Comparison of ENCODE assay signal across 14 cellular contexts in genomic region chr14:94125659-94126418, GRCh38. TPM values are rescaled to one million over a fixed set of nuclear protein-coding genes. Genes with fewer than 3 reads are reported as not detected.
DNase-seq lines count a peak whose midpoint lies in the region; ATAC-seq and TF ChIP-seq lines count a peak whose summit lies in the region.
"Had no signal": no experiment of that assay in that cellular context is flagged by ENCODE, and none has a peak within 500 bp of the region (broad histone marks: within the 10 kb centered on the region; RNA-seq: fewer than 3 reads in every experiment).

No MANE protein-coding gene starts in this region.

- H3K4me1 Mint-ChIP-seq in activated T-cell treated with anti-CD3 and anti-CD28 coated beads, Interleukin-2, amount 50 U/mL, for 24 hours (ENCODE audit: low read depth), result peaks cover 16% of the 10 kb centered on the region
- peaks cover 16% of the 10 kb centered on the region for H3K4me1 Mint-ChIP-seq in activated T-cell treated with anti-CD3 and anti-CD28 coated beads, Interleukin-2, amount 50 U/mL, for 4 hours (ENCODE audit: low read depth)

- ATAC-seq in activated T-cell treated with anti-CD3 and anti-CD28 coated beads, Interleukin-2, amount 50 U/mL, for 4 hours, result no peak
- no peak for ATAC-seq in omental fat pad (ENCODE audit: low FRiP score)

- peaks cover 6% of the 10 kb centered on the region for H3K27me3 Mint-ChIP-seq in activated T-cell treated with anti-CD3 and anti-CD28 coated beads, Interleukin-2, amount 50 U/mL, for 24 hours
- H3K27me3 Mint-ChIP-seq in activated T-cell treated with anti-CD3 and anti-CD28 coated beads, Interleukin-2, amount 50 U/mL, for 4 hours (ENCODE audit: low read depth), result no peaks in the 10 kb centered on the region

- no peak overlapping the region for H3K4me3 ChIP-seq in coronary artery
- H3K4me3 ChIP-seq: BLaER1 treated with 17β-estradiol and CSF1 and Interleukin-3, amounts not matched to agents 10 nM and 100 nM had no signal

- TF ChIP-seq CTCF in coronary artery (IDR thresholded peaks at IDR 0.05), result no peak
- TF ChIP-seq CTCF in omental fat pad (IDR thresholded peaks at IDR 0.05), result no peak

- DNase-seq in activated T-cell treated with anti-CD3 and anti-CD28 coated beads, Interleukin-2, amount 50 U/mL, for 24 hours, result peak; percentile 11
- DNase-seq in activated T-cell treated with anti-CD3 and anti-CD28 coated beads, Interleukin-2, amount 50 U/mL, for 4 hours, result no peak
- DNase-seq in coronary artery (ENCODE audit: low spot score) (peak; percentile 54), omental fat pad (ENCODE audit: low spot score) (peak; percentile 16), ureter (ENCODE audit: low spot score) (peak; percentile 30), DMS79 treated with DMSO at 0.1 percent for 48 hours (lab: John Stamatoyannopoulos, UW) (no peak), NCI-H748 (lab: John Stamatoyannopoulos, UW; ENCODE audit: unreplicated experiment) (no peak), HuH-7 (ENCODE audit: low spot score) (no peak)
- DNase-seq: DMS 273 treated with DMSO at 0.1 percent for 48 hours, HCEC 1CT, NCI-H1436, NCI-H226, NCI-H526 treated with DMSO at 0.1 percent for 48 hours had no signal

- H3K9me3 Mint-ChIP-seq in activated T-cell treated with anti-CD3 and anti-CD28 coated beads, Interleukin-2, amount 50 U/mL, for 24 hours, result peaks cover 3% of the 10 kb centered on the region
- H3K9me3 Mint-ChIP-seq in activated T-cell treated with anti-CD3 and anti-CD28 coated beads, Interleukin-2, amount 50 U/mL, for 4 hours, result peaks cover 3% of the 10 kb centered on the region

- H3K27ac Mint-ChIP-seq in activated T-cell treated with anti-CD3 and anti-CD28 coated beads, Interleukin-2, amount 50 U/mL, for 24 hours, result no peak overlapping the region

- H3K27ac ChIP-seq in coronary artery, result no peak overlapping the region
- H3K27ac ChIP-seq: BLaER1 treated with 17β-estradiol and CSF1 and Interleukin-3, amounts not matched to agents 10 nM and 100 nM had no signal

- H3K36me3 Mint-ChIP-seq in activated T-cell treated with anti-CD3 and anti-CD28 coated beads, Interleukin-2, amount 50 U/mL, for 24 hours (ENCODE audit: low read depth), result no peaks in the 10 kb centered on the region
- H3K36me3 Mint-ChIP-seq in activated T-cell treated with anti-CD3 and anti-CD28 coated beads, Interleukin-2, amount 50 U/mL, for 4 hours (ENCODE audit: insufficient read depth), result peaks cover 2% of the 10 kb centered on the region

- no peak overlapping the region for H3K4me3 Mint-ChIP-seq in activated T-cell treated with anti-CD3 and anti-CD28 coated beads, Interleukin-2, amount 50 U/mL, for 24 hours
- H3K4me3 Mint-ChIP-seq in activated T-cell treated with anti-CD3 and anti-CD28 coated beads, Interleukin-2, amount 50 U/mL, for 4 hours, result no peak overlapping the region

RNA-seq across cellular contexts. Expression of gene IFI27L2, which starts 3.6 kb away (rescaled TPM):
- total RNA-seq in activated T-cell treated with anti-CD3 and anti-CD28 coated beads, Interleukin-2, amount 50 U/mL, for 4 hours, result 10 to 100 TPM; 19.3 to 26.4 (median 23.6) TPM
- total RNA-seq in omental fat pad (100 to 1,000 TPM in 1 of 4 donors, 10 to 100 TPM in 3; 43.2 to 109 (median 47.7) TPM), ureter (29.1 TPM)

RNA-seq across cellular contexts. Expression of gene IFI27, which starts 15.3 kb away (rescaled TPM):
- 1 to 10 TPM; 1.3 to 1.7 (median 1.3) TPM for total RNA-seq in activated T-cell treated with anti-CD3 and anti-CD28 coated beads, Interleukin-2, amount 50 U/mL, for 4 hours
- total RNA-seq in omental fat pad (1,000 to 10,000 TPM in 1 of 4 donors, 100 to 1,000 TPM in 3; 285 to 1,264 (median 308) TPM), ureter (62.6 TPM)

RNA-seq across cellular contexts. Expression of gene IFI27L1, which starts 44.7 kb away (rescaled TPM):
- total RNA-seq in activated T-cell treated with anti-CD3 and anti-CD28 coated beads, Interleukin-2, amount 50 U/mL, for 4 hours, result 1 to 10 TPM; 8.9 to 9.5 (median 9.0) TPM
- total RNA-seq in omental fat pad, result 10 to 100 TPM in 3 of 4 donors, 1 to 10 TPM in 1; 9.2 to 28.6 (median 13.1) TPM
- 9.4 TPM for total RNA-seq in ureter

RNA-seq across cellular contexts. Expression of gene DDX24, which starts 44.8 kb away (rescaled TPM):
- total RNA-seq in activated T-cell treated with anti-CD3 and anti-CD28 coated beads, Interleukin-2, amount 50 U/mL, for 4 hours, result 100 to 1,000 TPM; 287 to 321 (median 319) TPM
- total RNA-seq in omental fat pad (100 to 1,000 TPM; 106 to 215 (median 147) TPM), ureter (191 TPM)

RNA-seq across cellular contexts. Expression of gene PPP4R4, which starts 48.3 kb away (rescaled TPM):
- total RNA-seq in activated T-cell treated with anti-CD3 and anti-CD28 coated beads, Interleukin-2, amount 50 U/mL, for 4 hours, result 1 to 10 TPM; 2.0 to 4.2 (median 2.8) TPM
- total RNA-seq in omental fat pad (1 to 10 TPM in 2 of 4 donors, under 1 TPM in 2; 0.25 to 2.0 (median 1.1) TPM), ureter (0.60 TPM)

Comparison
In these comparisons a context has a peak if more than half of its experiments do, and no peak if none do; other contexts are left out.
1. DNase-seq: peak in activated T-cell treated with anti-CD3 and anti-CD28 coated beads, Interleukin-2, amount 50 U/mL, for 24 hours (single experiment), coronary artery (single experiment), omental fat pad (single experiment) and ureter (single experiment); none in activated T-cell treated with anti-CD3 and anti-CD28 coated beads, Interleukin-2, amount 50 U/mL, for 4 hours (single experiment), DMS79 treated with DMSO at 0.1 percent for 48 hours (single experiment), NCI-H748 (single experiment) and HuH-7 (single experiment).
2. RNA of gene IFI27, which starts 15.3 kb away (total RNA-seq): 285 to 1,264 TPM in omental fat pad and 62.6 TPM in ureter (single experiment); 1.3 to 1.7 TPM in activated T-cell treated with anti-CD3 and anti-CD28 coated beads, Interleukin-2, amount 50 U/mL, for 4 hours; every median in the first group is over 10 times any median in the second.